In genomic region chr19:41265376-41266153, GRCh38 we compare ENCODE assay signal across 1 cellular context.
A peak's percentile ranks its signal among the peaks of the same experiment; 100 is the strongest.
TF ChIP-seq lines count a peak whose summit lies in the region.

No MANE protein-coding gene starts in this region.

TF ChIP-seq in HepG2, 621 proteins besides CTCF, POLR2A, EP300 and RAD21:
- TF ChIP-seq TFDP2 (CRISPR knock-in tag; IDR thresholded peaks at IDR 0.05) = 0 out of 2 replicates have a peak, but pooled peaks have one; percentile 26
- 0 out of 2 replicates have a peak, but pooled peaks have one; percentile 40 for TF ChIP-seq SIN3A (IDR thresholded peaks at IDR 0.05; ENCODE audit: borderline replicate concordance, low read depth, low read length)
- TF ChIP-seq, protein P1, sequence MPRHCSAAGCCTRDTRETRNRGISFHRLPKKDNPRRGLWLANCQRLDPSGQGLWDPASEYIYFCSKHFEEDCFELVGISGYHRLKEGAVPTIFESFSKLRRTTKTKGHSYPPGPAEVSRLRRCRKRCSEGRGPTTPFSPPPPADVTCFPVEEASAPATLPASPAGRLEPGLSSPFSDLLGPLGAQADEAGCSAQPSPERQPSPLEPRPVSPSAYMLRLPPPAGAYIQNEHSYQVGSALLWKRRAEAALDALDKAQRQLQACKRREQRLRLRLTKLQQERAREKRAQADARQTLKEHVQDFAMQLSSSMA (CRISPR knock-in tag; IDR thresholded peaks at IDR 0.05) = 0 out of 2 replicates have a peak, but pooled peaks have one; percentile 24
- TF ChIP-seq GATAD2A (CRISPR knock-in tag; IDR thresholded peaks at IDR 0.05) = 0 out of 2 replicates have a peak, but pooled peaks have one; percentile 12
- TF ChIP-seq, protein P2, sequence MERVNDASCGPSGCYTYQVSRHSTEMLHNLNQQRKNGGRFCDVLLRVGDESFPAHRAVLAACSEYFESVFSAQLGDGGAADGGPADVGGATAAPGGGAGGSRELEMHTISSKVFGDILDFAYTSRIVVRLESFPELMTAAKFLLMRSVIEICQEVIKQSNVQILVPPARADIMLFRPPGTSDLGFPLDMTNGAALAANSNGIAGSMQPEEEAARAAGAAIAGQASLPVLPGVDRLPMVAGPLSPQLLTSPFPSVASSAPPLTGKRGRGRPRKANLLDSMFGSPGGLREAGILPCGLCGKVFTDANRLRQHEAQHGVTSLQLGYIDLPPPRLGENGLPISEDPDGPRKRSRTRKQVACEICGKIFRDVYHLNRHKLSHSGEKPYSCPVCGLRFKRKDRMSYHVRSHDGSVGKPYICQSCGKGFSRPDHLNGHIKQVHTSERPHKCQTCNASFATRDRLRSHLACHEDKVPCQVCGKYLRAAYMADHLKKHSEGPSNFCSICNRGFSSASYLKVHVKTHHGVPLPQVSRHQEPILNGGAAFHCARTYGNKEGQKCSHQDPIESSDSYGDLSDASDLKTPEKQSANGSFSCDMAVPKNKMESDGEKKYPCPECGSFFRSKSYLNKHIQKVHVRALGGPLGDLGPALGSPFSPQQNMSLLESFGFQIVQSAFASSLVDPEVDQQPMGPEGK (CRISPR knock-in tag; IDR thresholded peaks at IDR 0.05) = peak; percentile 27
- no peak for TF ChIP-seq MEF2D (CRISPR knock-in tag; IDR thresholded peaks at IDR 0.05)
- no peak for TF ChIP-seq KLF16 (CRISPR knock-in tag; IDR thresholded peaks at IDR 0.05)
- TF ChIP-seq WIZ (CRISPR knock-in tag; IDR thresholded peaks at IDR 0.05) = 0 out of 2 replicates have a peak, but pooled peaks have one; percentile 59
- 0 out of 2 replicates have a peak, but pooled peaks have one; percentile 2 for TF ChIP-seq GATAD1 (CRISPR knock-in tag; IDR thresholded peaks at IDR 0.05)
- TF ChIP-seq POLR2G (IDR thresholded peaks at IDR 0.05; ENCODE audit: low read depth, low read length) = 0 out of 2 replicates have a peak, but pooled peaks have one; percentile 1
- TF ChIP-seq NPAS2 (CRISPR knock-in tag; IDR thresholded peaks at IDR 0.05; ENCODE audit: borderline replicate concordance) = no peak
- TF ChIP-seq, protein P3, sequence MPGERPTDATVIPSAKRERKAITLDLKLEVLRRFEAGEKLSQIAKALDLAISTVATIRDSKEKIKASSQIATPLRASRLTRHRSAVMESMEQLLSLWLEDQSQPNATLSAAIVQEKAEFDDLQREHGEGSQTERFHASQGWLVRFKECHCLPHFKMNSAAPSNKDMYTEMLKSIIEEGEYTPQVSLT (CRISPR knock-in tag; IDR thresholded peaks at IDR 0.05; ENCODE audit: borderline replicate concordance, low read depth) = peak; percentile 39; the same call in 1 of the 2 replicates
- 0 out of 2 replicates have a peak, but pooled peaks have one; percentile 34 for TF ChIP-seq ZFP41 (CRISPR knock-in tag; IDR thresholded peaks at IDR 0.05; ENCODE audit: borderline replicate concordance)
- 0 out of 2 replicates have a peak, but pooled peaks have one; percentile 26 for TF ChIP-seq KDM2A (CRISPR knock-in tag; IDR thresholded peaks at IDR 0.05; ENCODE audit: borderline replicate concordance, low read depth)
- peak; percentile 60; the same call in 1 of the 2 replicates for TF ChIP-seq KAT7 (CRISPR knock-in tag; IDR thresholded peaks at IDR 0.05; ENCODE audit: borderline replicate concordance)
- TF ChIP-seq SRSF4 (IDR thresholded peaks at IDR 0.05; ENCODE audit: low read depth, low read length, poor library complexity, severe bottlenecking) = no peak
- TF ChIP-seq RFXANK (CRISPR knock-in tag; IDR thresholded peaks at IDR 0.05) = no peak
- 0 out of 2 replicates have a peak, but pooled peaks have one; percentile 18 for TF ChIP-seq YEATS2 (CRISPR knock-in tag; IDR thresholded peaks at IDR 0.05; ENCODE audit: borderline replicate concordance)
- TF ChIP-seq ZNF574 (CRISPR knock-in tag; IDR thresholded peaks at IDR 0.05) = 0 out of 2 replicates have a peak, but pooled peaks have one; percentile 2
- TF ChIP-seq PBX3 (CRISPR knock-in tag; IDR thresholded peaks at IDR 0.05; ENCODE audit: borderline replicate concordance) = no peak
- TF ChIP-seq ZNF605 (CRISPR knock-in tag; IDR thresholded peaks at IDR 0.05) = peak; percentile 56; the same call in 1 of the 2 replicates
- no peak for TF ChIP-seq ZNF33B (CRISPR knock-in tag; IDR thresholded peaks at IDR 0.05)
- TF ChIP-seq ZNF335 (CRISPR knock-in tag; IDR thresholded peaks at IDR 0.05) = 0 out of 2 replicates have a peak, but pooled peaks have one; percentile 23
